7 cellular contexts compared by ENCODE assay signal in the genomic region with DNA sequence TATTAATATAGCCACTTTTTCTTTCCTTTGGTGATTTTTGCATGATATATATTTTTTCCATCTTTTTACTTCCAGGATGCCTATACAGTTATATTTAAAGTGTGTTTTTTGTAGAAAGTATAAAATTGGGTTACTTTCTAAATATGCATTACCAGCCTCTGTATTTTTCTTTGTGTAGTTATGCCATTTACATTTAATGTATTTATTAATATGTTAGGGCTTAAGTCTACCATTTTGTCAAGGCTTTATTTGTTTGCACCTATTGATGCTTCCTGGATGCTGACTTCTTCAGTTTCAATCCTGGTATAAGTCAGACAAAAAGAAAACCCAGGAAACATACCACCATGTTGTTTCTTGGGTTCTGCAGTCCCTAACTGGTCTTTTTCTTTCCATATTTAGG.
"Had no signal": no experiment of that assay in that cellular context is flagged by ENCODE, and none has a peak within 500 bp of the region (broad histone marks: within the 10 kb centered on the region; RNA-seq: fewer than 3 reads in every experiment).

No MANE protein-coding gene starts in this region.

- DNase-seq: IMR-90, KBM-7, KG1 had no signal

- H3K9ac ChIP-seq: KMS-11 had no signal

- H3K4me2 ChIP-seq: KMS-11 had no signal

- H3K27ac ChIP-seq: HL-60, KMS-11 had no signal

- FAIRE-seq: HepG2, HTR-8/SVneo had no signal

- ATAC-seq: HepG2 had no signal
